2 cellular contexts compared by ENCODE assay signal in the genomic region with DNA sequence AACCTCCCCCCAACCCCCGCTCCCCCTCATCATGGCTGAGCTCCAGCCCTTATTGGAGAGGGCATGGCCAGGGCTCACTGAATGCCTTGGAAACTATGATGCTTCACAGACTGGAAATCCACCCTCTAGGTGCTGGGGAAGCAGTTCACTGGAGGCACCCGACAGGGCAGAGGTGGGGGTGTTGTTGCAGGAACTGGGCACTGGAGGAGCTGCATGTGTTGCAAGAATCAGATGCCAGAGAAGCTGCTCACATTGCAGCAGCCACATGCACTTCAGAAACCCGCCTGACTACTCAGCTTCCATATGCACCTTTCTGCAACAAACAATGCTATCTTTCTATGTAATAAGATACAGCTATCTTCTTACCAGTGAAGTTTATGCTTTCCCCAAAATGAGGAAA.
A peak's percentile ranks its signal among the peaks of the same experiment; 100 is the strongest.
TF ChIP-seq lines count a peak whose summit lies in the region.

No MANE protein-coding gene starts in this region.

TF ChIP-seq in A549, 52 proteins besides CTCF, POLR2A, EP300 and RAD21:
- TF ChIP-seq CHD4 (IDR thresholded peaks at IDR 0.05; ENCODE audit: borderline replicate concordance) (no peak), HDAC2 (IDR thresholded peaks at IDR 0.05) (no peak), NPAS2 (CRISPR knock-in tag; IDR thresholded peaks at IDR 0.05; ENCODE audit: borderline replicate concordance) (no peak), CBX8 (IDR thresholded peaks at IDR 0.05) (no peak), NR3C1 (IDR thresholded peaks at IDR 0.05) (no peak), MYC (IDR thresholded peaks at IDR 0.05; ENCODE audit: borderline replicate concordance, low read length) (no peak), RFX5 (IDR thresholded peaks at IDR 0.05) (no peak), JUNB (IDR thresholded peaks at IDR 0.05) (no peak)

TF ChIP-seq in H1, 55 proteins besides CTCF, POLR2A, EP300 and RAD21:
- TF ChIP-seq, protein P1, sequence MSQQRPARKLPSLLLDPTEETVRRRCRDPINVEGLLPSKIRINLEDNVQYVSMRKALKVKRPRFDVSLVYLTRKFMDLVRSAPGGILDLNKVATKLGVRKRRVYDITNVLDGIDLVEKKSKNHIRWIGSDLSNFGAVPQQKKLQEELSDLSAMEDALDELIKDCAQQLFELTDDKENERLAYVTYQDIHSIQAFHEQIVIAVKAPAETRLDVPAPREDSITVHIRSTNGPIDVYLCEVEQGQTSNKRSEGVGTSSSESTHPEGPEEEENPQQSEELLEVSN (IDR thresholded peaks at IDR 0.05): 0 out of 2 replicates have a peak, but pooled peaks have one; percentile 10
- TF ChIP-seq, protein P2, sequence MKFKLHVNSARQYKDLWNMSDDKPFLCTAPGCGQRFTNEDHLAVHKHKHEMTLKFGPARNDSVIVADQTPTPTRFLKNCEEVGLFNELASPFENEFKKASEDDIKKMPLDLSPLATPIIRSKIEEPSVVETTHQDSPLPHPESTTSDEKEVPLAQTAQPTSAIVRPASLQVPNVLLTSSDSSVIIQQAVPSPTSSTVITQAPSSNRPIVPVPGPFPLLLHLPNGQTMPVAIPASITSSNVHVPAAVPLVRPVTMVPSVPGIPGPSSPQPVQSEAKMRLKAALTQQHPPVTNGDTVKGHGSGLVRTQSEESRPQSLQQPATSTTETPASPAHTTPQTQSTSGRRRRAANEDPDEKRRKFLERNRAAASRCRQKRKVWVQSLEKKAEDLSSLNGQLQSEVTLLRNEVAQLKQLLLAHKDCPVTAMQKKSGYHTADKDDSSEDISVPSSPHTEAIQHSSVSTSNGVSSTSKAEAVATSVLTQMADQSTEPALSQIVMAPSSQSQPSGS (IDR thresholded peaks at IDR 0.05; ENCODE audit: low read length): no peak
- TF ChIP-seq SRF (IDR thresholded peaks at IDR 0.05; ENCODE audit: low read depth, low read length) (0 out of 2 replicates have a peak, but pooled peaks have one; percentile 6), HDAC2 (IDR thresholded peaks at IDR 0.05; ENCODE audit: borderline replicate concordance in 1 of 2, low read depth in 2 of 2, low read length in 2 of 2) (no peak)
